ENCODE assay signal across 16 cellular contexts in the genomic region with DNA sequence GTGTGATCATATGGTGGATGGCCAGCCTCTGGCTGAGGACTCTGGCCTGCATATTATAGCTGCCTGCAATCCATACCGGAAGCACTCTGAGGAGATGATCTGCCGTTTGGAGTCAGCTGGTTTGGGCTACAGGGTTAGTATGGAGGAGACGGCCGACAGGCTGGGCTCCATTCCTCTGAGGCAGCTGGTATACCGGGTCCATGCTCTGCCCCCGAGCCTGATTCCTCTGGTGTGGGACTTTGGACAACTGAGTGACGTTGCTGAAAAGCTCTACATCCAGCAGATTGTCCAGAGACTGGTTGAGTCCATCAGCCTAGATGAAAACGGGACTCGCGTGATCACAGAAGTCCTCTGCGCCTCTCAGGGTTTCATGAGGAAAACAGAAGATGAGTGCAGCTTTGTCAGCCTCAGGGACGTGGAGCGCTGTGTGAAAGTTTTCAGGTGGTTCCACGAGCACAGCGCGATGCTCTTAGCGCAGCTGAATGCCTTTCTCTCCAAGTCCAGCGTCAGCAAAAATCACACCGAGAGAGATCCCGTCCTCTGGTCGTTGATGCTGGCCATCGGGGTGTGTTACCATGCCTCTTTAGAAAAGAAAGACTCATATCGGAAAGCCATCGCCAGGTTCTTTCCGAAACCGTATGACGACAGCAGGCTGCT.
DNase-seq lines count a peak whose midpoint lies in the region; ATAC-seq, FAIRE-seq and TF ChIP-seq lines count a peak whose summit lies in the region.
"Had no signal": no experiment of that assay in that cellular context is flagged by ENCODE, and none has a peak within 500 bp of the region (broad histone marks: within the 10 kb centered on the region; RNA-seq: fewer than 3 reads in every experiment).

No MANE protein-coding gene starts in this region.

- BruUV-seq in GM12878 (replicated peaks; lab: Mats Ljungman, UMichigan): TSS peak; percentile 44

- H3K79me2 ChIP-seq in GM12878 (ENCODE audit: control insufficient read depth, insufficient read depth, low read length): no peaks in the 10 kb centered on the region

- H3K27ac ChIP-seq in GM12878 (ENCODE audit: control insufficient read depth, insufficient read depth): no peak overlapping the region
- H3K27ac ChIP-seq: BLaER1 had no signal

- H3K4me3 Mint-ChIP-seq in activated T-cell treated with anti-CD3 and anti-CD28 coated beads, Interleukin-2, amount 50 U/mL, for 24 hours: no peak overlapping the region
- H3K4me3 Mint-ChIP-seq in activated T-cell treated with anti-CD3 and anti-CD28 coated beads, Interleukin-2, amount 50 U/mL, for 72 hours: no peak overlapping the region
- H3K4me3 Mint-ChIP-seq: CD8-positive, alpha-beta memory T cell; GM23338; H9; IgD-negative memory B cell had no signal

- peaks cover 17% of the 10 kb centered on the region for H3K4me1 Mint-ChIP-seq in activated T-cell treated with anti-CD3 and anti-CD28 coated beads, Interleukin-2, amount 50 U/mL, for 24 hours (ENCODE audit: low read depth)
- peaks cover 16% of the 10 kb centered on the region for H3K4me1 Mint-ChIP-seq in activated T-cell treated with anti-CD3 and anti-CD28 coated beads, Interleukin-2, amount 50 U/mL, for 72 hours (ENCODE audit: low read depth)
- H3K4me1 Mint-ChIP-seq: GM23338, H9 had no signal

- no peak for ATAC-seq in activated T-cell treated with anti-CD3 and anti-CD28 coated beads, Interleukin-2, amount 50 U/mL, for 72 hours (replicated peaks in 1 of 2)
- no peak for ATAC-seq in GM12878
- ATAC-seq: GM23338 had no signal

- H3K9me3 Mint-ChIP-seq in activated T-cell treated with anti-CD3 and anti-CD28 coated beads, Interleukin-2, amount 50 U/mL, for 24 hours: no peaks in the 10 kb centered on the region
- no peaks in the 10 kb centered on the region for H3K9me3 Mint-ChIP-seq in activated T-cell treated with anti-CD3 and anti-CD28 coated beads, Interleukin-2, amount 50 U/mL, for 72 hours
- H3K9me3 Mint-ChIP-seq: CD8-positive, alpha-beta memory T cell; GM23338; H9; IgD-negative memory B cell had no signal

- no peak for TF ChIP-seq POLR2A in GM12878 (IDR thresholded peaks at IDR 0.05; ENCODE audit: low read depth, low read length)

- no peak overlapping the region for H3K4me3 ChIP-seq in GM12878
- no peak overlapping the region for H3K4me3 ChIP-seq in H7 (ENCODE audit: insufficient read depth, low read depth, low read length)
- H3K4me3 ChIP-seq: BLaER1, GM23338 had no signal

- H2AFZ ChIP-seq in GM12878 (ENCODE audit: control insufficient read depth, low read depth, low read length): no peak overlapping the region
- H2AFZ ChIP-seq: GM23338 had no signal

- no peaks in the 10 kb centered on the region for H3K4me1 ChIP-seq in GM12878 (ENCODE audit: control insufficient read depth, insufficient read depth, low read length)
- H3K4me1 ChIP-seq: BLaER1 had no signal

- no peaks in the 10 kb centered on the region for H4K20me1 ChIP-seq in GM12878 (ENCODE audit: control insufficient read depth, insufficient read depth)

- in situ Hi-C loops in GM12878 (cut with MboI): no loop called here

- no peak for TF ChIP-seq RAD21 in GM12878 (IDR thresholded peaks at IDR 0.05; ENCODE audit: insufficient read depth, low read depth, low read length)

- TF ChIP-seq EP300 in GM12878 (IDR thresholded peaks at IDR 0.05; ENCODE audit: borderline replicate concordance in 1 of 2, control insufficient read depth in 1 of 2, low read depth in 2 of 2, low read length in 2 of 2): no peak

- H3K27me3 ChIP-seq in GM12878 (replicated peaks in 1 of 2; ENCODE audit: control insufficient read depth in 2 of 2, insufficient read depth in 2 of 2, low read length in 1 of 2) (no peaks in the 10 kb centered on the region), H7 (ENCODE audit: control insufficient read depth, insufficient read depth, low read length) (no peaks in the 10 kb centered on the region)
- H3K27me3 ChIP-seq: BLaER1 had no signal

- SMC1A ChIA-PET in GM12878 (lab: Charles Lee; ENCODE audit: uncharacterized antibody, unreplicated experiment): no interaction called here

- RAD21 ChIA-PET in GM12878 (lab: Charles Lee; ENCODE audit: unreplicated experiment): no interaction called here

- H3K36me3 Mint-ChIP-seq in activated T-cell treated with anti-CD3 and anti-CD28 coated beads, Interleukin-2, amount 50 U/mL, for 24 hours (ENCODE audit: low read depth): peaks cover 97% of the 10 kb centered on the region
- peaks cover 35 to 65% of the 10 kb centered on the region in 2 donors for H3K36me3 Mint-ChIP-seq in activated T-cell treated with anti-CD3 and anti-CD28 coated beads, Interleukin-2, amount 50 U/mL, for 72 hours (ENCODE audit: insufficient read depth in 2 of 2)

- no peaks in the 10 kb centered on the region for H3K27me3 Mint-ChIP-seq in activated T-cell treated with anti-CD3 and anti-CD28 coated beads, Interleukin-2, amount 50 U/mL, for 24 hours
- no peaks in the 10 kb centered on the region for H3K27me3 Mint-ChIP-seq in activated T-cell treated with anti-CD3 and anti-CD28 coated beads, Interleukin-2, amount 50 U/mL, for 72 hours (ENCODE audit: low read depth)
- H3K27me3 Mint-ChIP-seq: CD8-positive, alpha-beta memory T cell; IgD-negative memory B cell had no signal

- peaks cover 47 to 64% of the 10 kb centered on the region in 2 experiments for H3K36me3 ChIP-seq in GM12878 (ENCODE audit: control insufficient read depth in 2 of 2, insufficient read depth in 2 of 2, low read length in 1 of 2)
- peaks cover 34% of the 10 kb centered on the region for H3K36me3 ChIP-seq in H7 (replicated peaks; ENCODE audit: control insufficient read depth, insufficient read depth, low read length)

- CTCF ChIA-PET in GM12878 (lab: Yijun Ruan, JAX): no interaction called here

- DNase-seq in activated T-cell treated with anti-CD3 and anti-CD28 coated beads, Interleukin-2, amount 50 U/mL, for 24 hours: no peak
- no peak for DNase-seq in activated T-cell treated with anti-CD3 and anti-CD28 coated beads, Interleukin-2, amount 50 U/mL, for 72 hours
- DNase-seq in GM12878 (ENCODE audit: low read depth, low spot score) (no peak), posterior vena cava (ENCODE audit: low spot score) (peak; percentile 66), H7 (no peak), cerebellum (ENCODE audit: low spot score) (no peak), dermis blood vessel endothelial cell (no peak)
- DNase-seq: 8988T; AML-193; CD8-positive, alpha-beta memory T cell; DMS53; GF-D8; H9 had no signal

- H3K9me3 ChIP-seq in GM12878 (replicated peaks; ENCODE audit: control insufficient read depth, insufficient read depth, low read length): no peaks in the 10 kb centered on the region
- H3K9me3 ChIP-seq: BLaER1 had no signal

- intact Hi-C loops in GM12878 (cut with micrococcal nuclease; ENCODE audit: unreplicated experiment): no loop called here
- intact Hi-C loops in posterior vena cava (cut with DNase I): no loop called here

- H3K27ac Mint-ChIP-seq in activated T-cell treated with anti-CD3 and anti-CD28 coated beads, Interleukin-2, amount 50 U/mL, for 24 hours: peak overlapping the region; percentile 28
- no peak overlapping the region for H3K27ac Mint-ChIP-seq in activated T-cell treated with anti-CD3 and anti-CD28 coated beads, Interleukin-2, amount 50 U/mL, for 72 hours
- H3K27ac Mint-ChIP-seq: GM23338, H9, IgD-negative memory B cell had no signal

- POLR2A ChIA-PET in GM12878 (lab: Charles Lee): no interaction called here

- FAIRE-seq in GM12878 (lab: Jason Lieb, UNC): no peak

- no peak overlapping the region for H3K9ac ChIP-seq in GM12878 (ENCODE audit: control insufficient read depth, insufficient read depth, low read length)
- H3K9ac ChIP-seq: BLaER1 had no signal

- 97% methylated on average over 27 of the region's 27 CpGs for WGBS in GM12878 (ENCODE audit: insufficient coverage, insufficient replicate concordance, low lambda C conversion rate, missing lambda C conversion rate)

- H3K4me2 ChIP-seq in GM12878 (ENCODE audit: control insufficient read depth, insufficient read depth): no peak overlapping the region
- H3K4me2 ChIP-seq: BLaER1, GM23338 had no signal

- TF ChIP-seq CTCF in GM12878 (IDR thresholded peaks at IDR 0.05 in 2 of 3, conservative IDR thresholded peaks at IDR 0.05 in 1 of 3; ENCODE audit: control insufficient read depth in 2 of 3, extremely low read depth in 1 of 3, insufficient read depth in 1 of 3, low read depth in 3 of 3, low read length in 3 of 3): no peak

TF ChIP-seq in GM12878, 131 proteins besides CTCF, POLR2A, EP300 and RAD21 (continues in another document):
- no peak for TF ChIP-seq PAX8 (IDR thresholded peaks at IDR 0.05)
- no peak for TF ChIP-seq BCL11A (IDR thresholded peaks at IDR 0.05; ENCODE audit: low read depth, low read length)
- TF ChIP-seq, protein P1, sequence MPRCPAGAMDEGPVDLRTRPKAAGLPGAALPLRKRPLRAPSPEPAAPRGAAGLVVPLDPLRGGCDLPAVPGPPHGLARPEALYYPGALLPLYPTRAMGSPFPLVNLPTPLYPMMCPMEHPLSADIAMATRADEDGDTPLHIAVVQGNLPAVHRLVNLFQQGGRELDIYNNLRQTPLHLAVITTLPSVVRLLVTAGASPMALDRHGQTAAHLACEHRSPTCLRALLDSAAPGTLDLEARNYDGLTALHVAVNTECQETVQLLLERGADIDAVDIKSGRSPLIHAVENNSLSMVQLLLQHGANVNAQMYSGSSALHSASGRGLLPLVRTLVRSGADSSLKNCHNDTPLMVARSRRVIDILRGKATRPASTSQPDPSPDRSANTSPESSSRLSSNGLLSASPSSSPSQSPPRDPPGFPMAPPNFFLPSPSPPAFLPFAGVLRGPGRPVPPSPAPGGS (IDR thresholded peaks at IDR 0.05; ENCODE audit: borderline replicate concordance, insufficient read depth, low read depth, low read length, poor library complexity, severe bottlenecking): no peak
- TF ChIP-seq STAT3 (IDR thresholded peaks at IDR 0.05; ENCODE audit: low read depth, low read length): no peak
- TF ChIP-seq CHD2 (IDR thresholded peaks at IDR 0.05; ENCODE audit: borderline replicate concordance, low read depth, low read length): no peak
